ENCODE assay signal across 11 cellular contexts in genomic region chr4:134906404-134907023, GRCh38.
DNase-seq lines count a peak whose midpoint lies in the region; ATAC-seq and FAIRE-seq lines count a peak whose summit lies in the region.
"Had no signal": no experiment of that assay in that cellular context is flagged by ENCODE, and none has a peak within 500 bp of the region (broad histone marks: within the 10 kb centered on the region; RNA-seq: fewer than 3 reads in every experiment).

No MANE protein-coding gene starts in this region.

- FAIRE-seq in endometrium (lab: Jason Lieb, UNC): peak; percentile 74

- no peak for ATAC-seq in GM18498 (IDR thresholded peaks at IDR 0.05; ENCODE audit: unreplicated experiment)
- no peak for ATAC-seq in sciatic nerve
- ATAC-seq: naive thymus-derived CD4-positive, alpha-beta T cell had no signal

- DNase-seq in DMS53 (lab: John Stamatoyannopoulos, UW) (peak; percentile 50), DMS53 treated with DMSO at 0.1 percent for 48 hours (lab: John Stamatoyannopoulos, UW; ENCODE audit: unreplicated experiment) (no peak), NCI-H526 treated with DMSO at 0.1 percent for 48 hours (lab: John Stamatoyannopoulos, UW) (peak; percentile 19), pons (ENCODE audit: low spot score) (peak; percentile 21), sciatic nerve (ENCODE audit: low spot score) (no peak), HuH-7.5 (ENCODE audit: low spot score) (no peak)
- DNase-seq: HCEC 1CT; naive thymus-derived CD4-positive, alpha-beta T cell; Right ventricle myocardium superior had no signal

- intact Hi-C loops in sciatic nerve (cut with DNase I): no loop called here

Comparison
In these comparisons a context has a peak if more than half of its experiments do, and no peak if none do; other contexts are left out.
1. DNase-seq: peak in DMS53 (single experiment), NCI-H526 treated with DMSO at 0.1 percent for 48 hours (single experiment) and pons (single experiment); none in DMS53 treated with DMSO at 0.1 percent for 48 hours (single experiment), sciatic nerve (single experiment) and HuH-7.5 (single experiment).